Comparison of ENCODE assay signal across 14 cellular contexts in genomic region chr2:116467243-116467642, GRCh38.
DNase-seq lines count a peak whose midpoint lies in the region; ATAC-seq and TF ChIP-seq lines count a peak whose summit lies in the region.
"Had no signal": no experiment of that assay in that cellular context is flagged by ENCODE, and none has a peak within 500 bp of the region (broad histone marks: within the 10 kb centered on the region; RNA-seq: fewer than 3 reads in every experiment).

No MANE protein-coding gene starts in this region.

- peaks cover 15 to 17% of the 10 kb centered on the region in 2 donors for H3K9me3 Mint-ChIP-seq in natural killer cell

- no peaks in the 10 kb centered on the region for H3K36me3 Mint-ChIP-seq in natural killer cell
- H3K36me3 Mint-ChIP-seq: CD8-positive, alpha-beta memory T cell had no signal

- H3K27me3 Mint-ChIP-seq in natural killer cell (ENCODE audit: low read depth in 2 of 2), result no peaks in the 10 kb centered on the region
- H3K27me3 Mint-ChIP-seq: CD8-positive, alpha-beta memory T cell had no signal

- DNase-seq in DMS 273 (lab: John Stamatoyannopoulos, UW; ENCODE audit: unreplicated experiment) (peak; percentile 45), H4 (ENCODE audit: low spot score) (peak; percentile 36), NCI-H1694 treated with DMSO at 0.1 percent for 48 hours (lab: John Stamatoyannopoulos, UW) (peak; percentile 29), astrocyte of the cerebellum (ENCODE audit: low read depth) (peak; percentile 19), natural killer cell (no peak), anterior cingulate cortex (lab: John Stamatoyannopoulos, UW) (no peak)
- no peak for DNase-seq in activated T-cell treated with anti-CD3 and anti-CD28 coated beads, Interleukin-2, amount 50 U/mL, for 1 hour
- DNase-seq: BE2C; CD8-positive, alpha-beta memory T cell; HCEC 1CT; NCI-H1048; NCI-H510A; T-helper 9 cell had no signal

- TF ChIP-seq CTCF in astrocyte of the cerebellum (IDR thresholded peaks at IDR 0.05; ENCODE audit: low read depth, low read length, missing control alignments) (no peak), natural killer cell (IDR thresholded peaks at IDR 0.05) (no peak)

- ATAC-seq in natural killer cell, result no peak
- ATAC-seq: GM12878 had no signal

- H3K4me3 ChIP-seq in astrocyte of the cerebellum (ENCODE audit: low read depth, low read length), result no peak overlapping the region
- H3K4me3 ChIP-seq: GM12878 had no signal

- in situ Hi-C loops in astrocyte of the cerebellum (cut with HindIII; ENCODE audit: low sequenced_read_pairs), result no loop called here

- intact Hi-C loops in natural killer cell (cut with micrococcal nuclease), result no loop called here

- H3K4me1 Mint-ChIP-seq in natural killer cell, result no peaks in the 10 kb centered on the region
- H3K4me1 Mint-ChIP-seq: CD8-positive, alpha-beta memory T cell had no signal

- no peak overlapping the region for H3K4me3 Mint-ChIP-seq in natural killer cell
- H3K4me3 Mint-ChIP-seq: CD8-positive, alpha-beta memory T cell had no signal

- H3K27ac Mint-ChIP-seq in natural killer cell, result no peak overlapping the region
- H3K27ac Mint-ChIP-seq: CD8-positive, alpha-beta memory T cell had no signal

Comparison
In these comparisons a context has a peak if more than half of its experiments do, and no peak if none do; other contexts are left out.
1. DNase-seq: peak in DMS 273 (single experiment), H4 (single experiment), NCI-H1694 treated with DMSO at 0.1 percent for 48 hours (single experiment) and astrocyte of the cerebellum (single experiment); none in activated T-cell treated with anti-CD3 and anti-CD28 coated beads, Interleukin-2, amount 50 U/mL, for 1 hour (single experiment), natural killer cell (single experiment) and anterior cingulate cortex (0 of 58).